Comparison of ENCODE assay signal across 8 cellular contexts in genomic region chr22:43346521-43346929, GRCh38. TPM values are rescaled to one million over a fixed set of nuclear protein-coding genes. Genes with fewer than 3 reads are reported as not detected.
DNase-seq lines count a peak whose midpoint lies in the region; ATAC-seq, FAIRE-seq and TF ChIP-seq lines count a peak whose summit lies in the region.

No MANE protein-coding gene starts in this region.

- no peaks in the 10 kb centered on the region for H3K9me3 ChIP-seq in astrocyte (ENCODE audit: insufficient read depth, low read depth, low read length)

- no peak overlapping the region for H3K4me2 ChIP-seq in astrocyte (ENCODE audit: low read length)

- peaks cover 22% of the 10 kb centered on the region for H3K4me1 Mint-ChIP-seq in T-helper 1 cell treated with Interleukin-12 subunit alpha and Interleukin-12 subunit beta and Interleukin-4 antibody, amounts not matched to agents 30 μg/mL and 1 μg/mL, for 36 hours (ENCODE audit: low read depth)
- H3K4me1 Mint-ChIP-seq in astrocyte (ENCODE audit: low read depth, unreplicated experiment), result peaks cover 3% of the 10 kb centered on the region

- H3K4me3 Mint-ChIP-seq in T-helper 1 cell treated with Interleukin-12 subunit alpha and Interleukin-12 subunit beta and Interleukin-4 antibody, amounts not matched to agents 30 μg/mL and 1 μg/mL, for 36 hours, result no peak overlapping the region
- H3K4me3 Mint-ChIP-seq in astrocyte (ENCODE audit: unreplicated experiment), result no peak overlapping the region

- TF ChIP-seq CTCF in astrocyte (IDR thresholded peaks at IDR 0.05; ENCODE audit: insufficient read depth, low read depth, low read length), result peak; percentile 44

- no peaks in the 10 kb centered on the region for H3K4me1 ChIP-seq in astrocyte (ENCODE audit: insufficient read depth, low read length)

- H2AFZ ChIP-seq in astrocyte (ENCODE audit: low read depth, low read length), result no peak overlapping the region

- no peak overlapping the region for H3K27ac ChIP-seq in astrocyte (ENCODE audit: low read depth, low read length)

- no peak for FAIRE-seq in astrocyte (lab: Jason Lieb, UNC)

- no peak overlapping the region for H3K4me3 ChIP-seq in astrocyte (ENCODE audit: insufficient read depth, low read depth, low read length)

- ATAC-seq in HG03354 (IDR thresholded peaks at IDR 0.05; ENCODE audit: poor library complexity, severe bottlenecking, unreplicated experiment) (no peak), HG03175 (IDR thresholded peaks at IDR 0.05; ENCODE audit: unreplicated experiment) (no peak)

- no peaks in the 10 kb centered on the region for H4K20me1 ChIP-seq in astrocyte (ENCODE audit: insufficient read depth, low read length)

- no peaks in the 10 kb centered on the region for H3K36me3 ChIP-seq in astrocyte (ENCODE audit: insufficient read depth, low read length)

- H3K27me3 ChIP-seq in astrocyte (ENCODE audit: insufficient read depth, low read length), result peaks cover 35% of the 10 kb centered on the region

- no peaks in the 10 kb centered on the region for H3K79me2 ChIP-seq in astrocyte (ENCODE audit: insufficient read depth, low read length)

- H3K9ac ChIP-seq in astrocyte (ENCODE audit: low read length), result no peak overlapping the region

- peak overlapping the region; percentile 28 for H3K27ac Mint-ChIP-seq in T-helper 1 cell treated with Interleukin-12 subunit alpha and Interleukin-12 subunit beta and Interleukin-4 antibody, amounts not matched to agents 30 μg/mL and 1 μg/mL, for 36 hours
- H3K27ac Mint-ChIP-seq in astrocyte (ENCODE audit: unreplicated experiment), result no peak overlapping the region

- DNase-seq in DMS153 (lab: John Stamatoyannopoulos, UW), result peak; percentile 46
- DNase-seq in KG1 (lab: John Stamatoyannopoulos, UW), result peak; percentile 34
- no peak for DNase-seq in astrocyte (ENCODE audit: low read depth)
- DNase-seq in iPS-NIHi11 (ENCODE audit: low spot score), result peak; percentile 90
- DNase-seq in stimulated activated CD4-positive, alpha-beta T cell treated with anti-CD3 and anti-CD28 coated beads, Interleukin-2, amount 100 ng/mL, for 24 hours, result peak; percentile 73 to 75

- no peaks in the 10 kb centered on the region for H3K36me3 Mint-ChIP-seq in T-helper 1 cell treated with Interleukin-12 subunit alpha and Interleukin-12 subunit beta and Interleukin-4 antibody, amounts not matched to agents 30 μg/mL and 1 μg/mL, for 36 hours (ENCODE audit: low read depth)
- peaks cover 2% of the 10 kb centered on the region for H3K36me3 Mint-ChIP-seq in astrocyte (ENCODE audit: low read depth, unreplicated experiment)

- no peaks in the 10 kb centered on the region for H3K9me3 Mint-ChIP-seq in T-helper 1 cell treated with Interleukin-12 subunit alpha and Interleukin-12 subunit beta and Interleukin-4 antibody, amounts not matched to agents 30 μg/mL and 1 μg/mL, for 36 hours
- peaks cover 3% of the 10 kb centered on the region for H3K9me3 Mint-ChIP-seq in astrocyte (ENCODE audit: unreplicated experiment)

- H3K27me3 Mint-ChIP-seq in T-helper 1 cell treated with Interleukin-12 subunit alpha and Interleukin-12 subunit beta and Interleukin-4 antibody, amounts not matched to agents 30 μg/mL and 1 μg/mL, for 36 hours (ENCODE audit: low read depth), result peaks cover 36% of the 10 kb centered on the region
- H3K27me3 Mint-ChIP-seq in astrocyte (ENCODE audit: low read depth, unreplicated experiment), result peaks cover 76% of the 10 kb centered on the region

RNA-seq across cellular contexts. Expression of gene SCUBE1, which starts 3.4 kb away (rescaled TPM):
- total RNA-seq in astrocyte, result 0.02 and 0.07 TPM in 2 replicates
